In genomic region chr18:60872434-60872833, GRCh38 we compare ENCODE assay signal across 35 cellular contexts.
"Had no signal": no experiment of that assay in that cellular context is flagged by ENCODE, and none has a peak within 500 bp of the region (broad histone marks: within the 10 kb centered on the region; RNA-seq: fewer than 3 reads in every experiment).

No MANE protein-coding gene starts in this region.

- H3K36me3 ChIP-seq: adrenal gland, brain microvascular endothelial cell, breast epithelium had no signal

- H3K27ac ChIP-seq: adrenal gland, body of pancreas, brain microvascular endothelial cell, breast epithelium, VCaP had no signal

- H3K9me3 ChIP-seq: adrenal gland, body of pancreas, breast epithelium had no signal

- H3K27me3 Mint-ChIP-seq: activated B cell treated with CpG ODN at 0.5 μM for 24 hours; activated CD4-positive, alpha-beta memory T cell treated with anti-CD3 and anti-CD28 coated beads for 36 hours; activated CD4-positive, alpha-beta T cell treated with anti-CD3 and anti-CD28 coated beads, Interleukin-2, amount 10 ng/mL, durations not matched to agents 24 days and 14 days; activated CD8-positive, alpha-beta T cell treated with anti-CD3 and anti-CD28 coated beads for 36 hours; activated naive CD8-positive, alpha-beta T cell treated with anti-CD3 and anti-CD28 coated beads for 36 hours; activated T-helper 17 cell treated with anti-CD3 and anti-CD28 coated beads, Interleukin-2, amount 50 U/mL, for 72 hours had no signal

- DNase-seq: activated B cell treated with CpG ODN at 0.5 μM for 24 hours; activated CD4-positive, alpha-beta memory T cell treated with anti-CD3 and anti-CD28 coated beads for 36 hours; activated CD4-positive, alpha-beta T cell treated with anti-CD3 and anti-CD28 coated beads for 4 hours; activated CD4-positive, alpha-beta T cell treated with anti-CD3 and anti-CD28 coated beads, Interleukin-2, amount 10 ng/mL, durations not matched to agents 24 days and 14 days; activated CD4-positive, alpha-beta T cell treated with anti-CD3 and anti-CD28 coated beads, Interleukin-2, amount 50 U/mL, for 1 hour; activated CD4-positive, alpha-beta T cell treated with anti-CD3 and anti-CD28 coated beads, Interleukin-2, amount 50 U/mL, for 4 hours; activated CD4-positive, CD25-positive, alpha-beta regulatory T cell treated with anti-CD3 and anti-CD28 coated beads, Interleukin-2, amount 50 U/mL, for 72 hours; activated CD8-positive, alpha-beta memory T cell treated with anti-CD3 and anti-CD28 coated beads, Interleukin-2, amount 50 U/mL, for 4 hours; activated CD8-positive, alpha-beta T cell treated with anti-CD3 and anti-CD28 coated beads for 36 hours; activated effector memory CD4-positive, alpha-beta T cell treated with anti-CD3 and anti-CD28 coated beads, Interleukin-2, amount 50 U/mL, for 16 hours; activated gamma-delta T cell treated with Interleukin-2 at 50 U/mL for 16 hours; activated naive CD4-positive, alpha-beta T cell; activated naive CD4-positive, alpha-beta T cell treated with anti-CD3 and anti-CD28 coated beads for 36 hours; activated naive CD4-positive, alpha-beta T cell treated with anti-CD3 and anti-CD28 coated beads, Interleukin-2, amount 50 U/mL, for 16 hours; activated naive CD8-positive, alpha-beta T cell treated with anti-CD3 and anti-CD28 coated beads for 36 hours; activated T-cell treated with anti-CD3 and anti-CD28 coated beads for 4 hours; activated T-cell treated with anti-CD3 and anti-CD28 coated beads, Interleukin-2, amount 50 U/mL, for 1 hour; activated T-cell treated with anti-CD3 and anti-CD28 coated beads, Interleukin-2, amount 50 U/mL, for 4 hours; activated T-cell treated with anti-CD3 and anti-CD28 coated beads, Interleukin-2, amount 50 U/mL, for 72 hours; adrenal gland; amniotic stem cell; aorta; body of pancreas; brain microvascular endothelial cell; central memory CD4-positive, alpha-beta T cell; T-helper 1 cell; T-helper 2 cell; T-helper 9 cell had no signal

- H3K9me3 Mint-ChIP-seq: activated B cell treated with CpG ODN at 0.5 μM for 24 hours; activated CD4-positive, alpha-beta T cell treated with anti-CD3 and anti-CD28 coated beads, Interleukin-2, amount 10 ng/mL, durations not matched to agents 24 days and 14 days; activated naive CD4-positive, alpha-beta T cell treated with anti-CD3 and anti-CD28 coated beads for 36 hours; activated naive CD8-positive, alpha-beta T cell treated with anti-CD3 and anti-CD28 coated beads for 36 hours; activated T-helper 1 cell treated with anti-CD3 and anti-CD28 coated beads, Interleukin-12 subunit alpha, Interleukin-12 subunit beta, Interleukin-2, Interleukin-4 antibody, amounts not matched to agents 30 ng/mL and 10 ng/mL and 1 ng/mL, durations not matched to agents 14 hours and 24 hours and 36 hours had no signal

- H3K4me1 Mint-ChIP-seq: activated B cell treated with CpG ODN at 0.5 μM for 24 hours; activated CD4-positive, alpha-beta T cell treated with anti-CD3 and anti-CD28 coated beads, Interleukin-2, amount 10 ng/mL, durations not matched to agents 24 days and 14 days; activated naive CD8-positive, alpha-beta T cell treated with anti-CD3 and anti-CD28 coated beads for 36 hours; activated T-helper 17 cell treated with anti-CD3 and anti-CD28 coated beads, Interleukin-2, amount 50 U/mL, for 72 hours had no signal

- H3K4me1 ChIP-seq: adrenal gland, body of pancreas, breast epithelium had no signal

- H3K4me3 ChIP-seq: adrenal gland, body of pancreas, breast epithelium had no signal

- H3K27me3 ChIP-seq: adrenal gland, body of pancreas, brain microvascular endothelial cell, breast epithelium had no signal

- H3K36me3 Mint-ChIP-seq: activated CD4-positive, alpha-beta memory T cell treated with anti-CD3 and anti-CD28 coated beads for 36 hours; activated naive CD4-positive, alpha-beta T cell treated with anti-CD3 and anti-CD28 coated beads, Interleukin-2, amount 50 U/mL, for 72 hours; activated naive CD8-positive, alpha-beta T cell treated with anti-CD3 and anti-CD28 coated beads for 36 hours had no signal

- H3K27ac Mint-ChIP-seq: activated B cell treated with CpG ODN at 0.5 μM for 24 hours; activated CD4-positive, alpha-beta memory T cell treated with anti-CD3 and anti-CD28 coated beads for 36 hours; activated CD4-positive, alpha-beta T cell treated with anti-CD3 and anti-CD28 coated beads, Interleukin-2, amount 10 ng/mL, durations not matched to agents 24 days and 14 days; activated CD8-positive, alpha-beta T cell treated with anti-CD3 and anti-CD28 coated beads for 36 hours; activated naive CD4-positive, alpha-beta T cell treated with anti-CD3 and anti-CD28 coated beads for 36 hours; activated naive CD4-positive, alpha-beta T cell treated with anti-CD3 and anti-CD28 coated beads, Interleukin-2, amount 50 U/mL, for 72 hours; activated naive CD8-positive, alpha-beta T cell treated with anti-CD3 and anti-CD28 coated beads for 36 hours; activated T-cell treated with anti-CD3 and anti-CD28 coated beads, Interleukin-2, amount 50 U/mL, for 72 hours; activated T-helper 1 cell treated with anti-CD3 and anti-CD28 coated beads, Interleukin-12 subunit alpha, Interleukin-12 subunit beta, Interleukin-2, Interleukin-4 antibody, amounts not matched to agents 30 ng/mL and 10 ng/mL and 1 ng/mL, durations not matched to agents 14 hours and 24 hours and 36 hours; activated T-helper 17 cell treated with anti-CD3 and anti-CD28 coated beads, Interleukin-2, amount 50 U/mL, for 72 hours; T-helper 1 cell treated with Interleukin-12 subunit alpha and Interleukin-12 subunit beta and Interleukin-4 antibody, amounts not matched to agents 30 μg/mL and 1 μg/mL, for 36 hours; T-helper 2 cell treated with Interferon-gamma antibody and Interleukin-4, amounts not matched to agents 5 μg/mL and 100 μg/mL, for 36 hours had no signal

- H3K4me3 Mint-ChIP-seq: activated B cell treated with CpG ODN at 0.5 μM for 24 hours; activated CD4-positive, alpha-beta memory T cell treated with anti-CD3 and anti-CD28 coated beads for 36 hours; activated CD4-positive, alpha-beta T cell treated with anti-CD3 and anti-CD28 coated beads, Interleukin-2, amount 10 ng/mL, durations not matched to agents 24 days and 14 days; activated CD8-positive, alpha-beta T cell treated with anti-CD3 and anti-CD28 coated beads for 36 hours; activated naive CD4-positive, alpha-beta T cell treated with anti-CD3 and anti-CD28 coated beads for 36 hours; activated naive CD8-positive, alpha-beta T cell treated with anti-CD3 and anti-CD28 coated beads for 36 hours; activated T-cell treated with anti-CD3 and anti-CD28 coated beads, Interleukin-2, amount 50 U/mL, for 4 hours; activated T-cell treated with anti-CD3 and anti-CD28 coated beads, Interleukin-2, amount 50 U/mL, for 72 hours; activated T-helper 1 cell treated with anti-CD3 and anti-CD28 coated beads, Interleukin-12 subunit alpha, Interleukin-12 subunit beta, Interleukin-2, Interleukin-4 antibody, amounts not matched to agents 30 ng/mL and 10 ng/mL and 1 ng/mL, durations not matched to agents 14 hours and 24 hours and 36 hours; activated T-helper 17 cell treated with anti-CD3 and anti-CD28 coated beads, Interleukin-2, amount 50 U/mL, for 72 hours; T-helper 1 cell treated with Interleukin-12 subunit alpha and Interleukin-12 subunit beta and Interleukin-4 antibody, amounts not matched to agents 30 μg/mL and 1 μg/mL, for 36 hours; T-helper 2 cell treated with Interferon-gamma antibody and Interleukin-4, amounts not matched to agents 5 μg/mL and 100 μg/mL, for 36 hours had no signal
